Comparison of ENCODE assay signal across 8 cellular contexts in the genomic region with DNA sequence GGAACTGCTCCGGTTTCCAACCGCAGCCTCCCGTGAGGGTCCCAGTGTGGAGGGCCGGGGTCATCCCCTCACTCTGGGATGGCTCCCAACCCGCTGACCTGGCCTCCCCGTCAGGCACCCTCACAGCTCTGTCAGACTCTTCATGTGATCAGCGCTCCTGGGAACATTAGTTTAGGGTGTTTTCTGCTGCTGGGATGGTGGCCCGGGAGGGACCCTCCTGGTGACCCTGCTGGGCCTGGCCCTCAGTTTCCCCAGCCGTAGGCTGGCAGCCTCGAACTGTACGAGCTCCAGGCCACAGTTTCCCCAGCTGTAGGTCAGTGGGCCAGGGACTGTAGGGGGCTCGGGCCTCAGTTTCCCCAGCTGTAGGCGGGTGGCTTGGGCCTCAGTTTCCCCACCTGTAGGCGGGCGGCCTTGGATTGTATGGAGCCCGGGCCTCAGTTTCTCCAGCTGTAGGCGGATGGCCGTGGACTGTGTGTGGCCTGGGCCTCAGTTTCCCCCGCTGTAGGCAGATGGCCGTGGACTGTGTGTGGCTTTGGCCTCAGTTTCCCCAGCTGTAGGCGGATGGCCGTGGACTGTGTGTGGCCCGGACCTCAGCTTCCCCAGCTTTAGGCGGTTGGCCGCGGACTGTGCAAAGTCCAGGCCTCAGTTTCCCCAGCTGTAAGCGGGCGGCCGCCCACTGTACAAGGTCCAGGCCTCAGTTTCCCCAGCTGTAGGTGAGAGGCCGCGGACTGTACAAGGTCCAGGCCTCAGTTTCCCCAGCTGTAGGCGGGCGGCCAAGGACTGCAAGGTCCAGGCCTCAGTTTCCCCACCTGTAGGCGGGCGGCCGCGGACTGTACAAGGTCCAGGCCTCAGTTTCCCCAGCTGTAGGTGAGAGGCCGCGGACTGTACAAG. TPM values are rescaled to one million over a fixed set of nuclear protein-coding genes. Genes with fewer than 3 reads are reported as not detected.
DNase-seq lines count a peak whose midpoint lies in the region; ATAC-seq, FAIRE-seq and TF ChIP-seq lines count a peak whose summit lies in the region.

No MANE protein-coding gene starts in this region.

- peak overlapping the region in 1 of 2 donors; percentile 67 for H3K9ac ChIP-seq in liver (ENCODE audit: low read depth in 1 of 2, low read length in 2 of 2)

- H3K4me3 ChIP-seq in adrenal gland (peak overlapping the region in 2 of 4 donors; percentile 68 to 86), liver (ENCODE audit: low read depth in 1 of 3, low read length in 3 of 3) (peak overlapping the region; percentile 57 to 80 (median 58)), suprapubic skin (peak overlapping the region; percentile 69)

- WGBS in adrenal gland, 4 donors = 74 to 93% (median 80%) methylated on average over 10 to 39 of the region's 39 CpGs
- WGBS in liver = 84% methylated on average over 39 of the region's 39 CpGs
- 78% methylated on average over 20 of the region's 39 CpGs for WGBS in suprapubic skin

- H3K36me3 Mint-ChIP-seq in activated CD4-positive, alpha-beta T cell treated with anti-CD3 and anti-CD28 coated beads, Interleukin-2, amount 10 ng/mL, durations not matched to agents 7 days and 5 days (ENCODE audit: low read depth) = peaks cover 21% of the 10 kb centered on the region

- POLR2A ChIA-PET in activated CD4-positive, alpha-beta T cell treated with anti-CD3 and anti-CD28 coated beads, Interleukin-2, amount 10 ng/mL, durations not matched to agents 7 days and 5 days (lab: Charles Lee) = no interaction called here

- no peaks in the 10 kb centered on the region for H3K27me3 ChIP-seq in adrenal gland
- H3K27me3 ChIP-seq in liver (ENCODE audit: control insufficient read depth in 4 of 4, insufficient read depth in 4 of 4, low read length in 3 of 4) = no peaks in the 10 kb centered on the region
- no peaks in the 10 kb centered on the region for H3K27me3 ChIP-seq in suprapubic skin

- ATAC-seq in HG02970 (IDR thresholded peaks at IDR 0.05; ENCODE audit: low FRiP score, unreplicated experiment) = no peak

- FAIRE-seq in frontal cortex (lab: Jason Lieb, UNC) = no peak

- no peak for TF ChIP-seq EP300 in suprapubic skin (IDR thresholded peaks at IDR 0.05)

- no peaks in the 10 kb centered on the region for H3K9me3 Mint-ChIP-seq in activated CD4-positive, alpha-beta T cell treated with anti-CD3 and anti-CD28 coated beads, Interleukin-2, amount 10 ng/mL, durations not matched to agents 7 days and 5 days

- no peaks in the 10 kb centered on the region for H3K27me3 Mint-ChIP-seq in activated CD4-positive, alpha-beta T cell treated with anti-CD3 and anti-CD28 coated beads, Interleukin-2, amount 10 ng/mL, durations not matched to agents 7 days and 5 days

- no peak overlapping the region for H3K27ac Mint-ChIP-seq in activated CD4-positive, alpha-beta T cell treated with anti-CD3 and anti-CD28 coated beads, Interleukin-2, amount 10 ng/mL, durations not matched to agents 7 days and 5 days

- H3K36me3 ChIP-seq in adrenal gland (replicated peaks in 1 of 2) = peaks cover 0 to 8% of the 10 kb centered on the region in 2 donors
- H3K36me3 ChIP-seq in liver (ENCODE audit: control insufficient read depth in 4 of 4, insufficient read depth in 3 of 4, low read depth in 1 of 4, low read length in 3 of 4) = peaks cover 0 to 3% (median 0%) of the 10 kb centered on the region in 4 donors
- H3K36me3 ChIP-seq in suprapubic skin = no peaks in the 10 kb centered on the region

- TF ChIP-seq CTCF in adrenal gland (IDR thresholded peaks at IDR 0.05) = no peak
- no peak for TF ChIP-seq CTCF in liver (IDR thresholded peaks at IDR 0.05; ENCODE audit: low read depth, low read length, missing input control)
- no peak for TF ChIP-seq CTCF in suprapubic skin (IDR thresholded peaks at IDR 0.05)

- intact Hi-C loops in adrenal gland (cut with DNase I) = no loop called here

- H3K4me1 Mint-ChIP-seq in activated CD4-positive, alpha-beta T cell treated with anti-CD3 and anti-CD28 coated beads, Interleukin-2, amount 10 ng/mL, durations not matched to agents 7 days and 5 days = peaks cover 21% of the 10 kb centered on the region

- TF ChIP-seq RAD21 in liver (IDR thresholded peaks at IDR 0.05) = no peak

- H3K9me3 ChIP-seq in adrenal gland (replicated peaks in 1 of 3) (no peaks in the 10 kb centered on the region), liver (ENCODE audit: control insufficient read depth in 4 of 4, low read length in 3 of 4) (no peaks in the 10 kb centered on the region), suprapubic skin (no peaks in the 10 kb centered on the region)

- no peak for DNase-seq in activated CD4-positive, alpha-beta T cell treated with anti-CD3 and anti-CD28 coated beads, Interleukin-2, amount 10 ng/mL, durations not matched to agents 7 days and 5 days
- no peak for DNase-seq in activated CD4-positive, alpha-beta T cell treated with anti-CD3 and anti-CD28 coated beads for 1 hour
- peak in 4 of 7 donors; percentile 27 to 67 (median 44) for DNase-seq in adrenal gland
- DNase-seq in suprapubic skin (ENCODE audit: low spot score in 2 of 2) = no peak
- no peak for DNase-seq in frontal cortex (ENCODE audit: low spot score in 2 of 2)
- no peak for DNase-seq in stimulated activated CD8-positive, alpha-beta memory T cell treated with anti-CD3 and anti-CD28 coated beads, Interleukin-4, amount 100 ng/mL, for 48 hours

- H3K27ac ChIP-seq in adrenal gland (peak overlapping the region in 3 of 5 donors; percentile 68 to 87 (median 81)), liver (ENCODE audit: low read depth in 1 of 2, low read length in 2 of 2) (peak overlapping the region in 1 of 2 donors; percentile 91), suprapubic skin (peak overlapping the region; percentile 66)

- CTCF ChIA-PET in activated CD4-positive, alpha-beta T cell treated with anti-CD3 and anti-CD28 coated beads, Interleukin-2, amount 10 ng/mL, durations not matched to agents 7 days and 5 days (lab: Charles Lee) = interaction anchor here (0.9 to 1.1 kb wide), 2 partner anchors 9 to 470 kb away, joined by 3 to 5 read pairs; no protein-coding TSS in a partner anchor

- TF ChIP-seq POLR2A in adrenal gland (IDR thresholded peaks at IDR 0.05) (no peak), suprapubic skin (IDR thresholded peaks at IDR 0.05) (no peak)

- peak overlapping the region; percentile 95 for H3K4me3 Mint-ChIP-seq in activated CD4-positive, alpha-beta T cell treated with anti-CD3 and anti-CD28 coated beads, Interleukin-2, amount 10 ng/mL, durations not matched to agents 7 days and 5 days

- peaks cover 27 to 31% of the 10 kb centered on the region in 2 donors for H3K4me1 ChIP-seq in adrenal gland (replicated peaks in 1 of 2)
- H3K4me1 ChIP-seq in liver (ENCODE audit: control insufficient read depth in 4 of 4, insufficient read depth in 4 of 4, low read length in 3 of 4) = peaks cover 3 to 30% (median 23%) of the 10 kb centered on the region in 4 donors
- H3K4me1 ChIP-seq in suprapubic skin = peaks cover 57% of the 10 kb centered on the region

TF ChIP-seq in liver, 16 proteins besides CTCF, POLR2A, EP300 and RAD21 (continues in another document):
- no peak for TF ChIP-seq FOXA1 (IDR thresholded peaks at IDR 0.05)
- TF ChIP-seq, protein P1, sequence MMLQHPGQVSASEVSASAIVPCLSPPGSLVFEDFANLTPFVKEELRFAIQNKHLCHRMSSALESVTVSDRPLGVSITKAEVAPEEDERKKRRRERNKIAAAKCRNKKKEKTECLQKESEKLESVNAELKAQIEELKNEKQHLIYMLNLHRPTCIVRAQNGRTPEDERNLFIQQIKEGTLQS (IDR thresholded peaks at IDR 0.05) = no peak
- TF ChIP-seq TAF1 (conservative IDR thresholded peaks at IDR 0.05) = no peak
- TF ChIP-seq, protein P2, sequence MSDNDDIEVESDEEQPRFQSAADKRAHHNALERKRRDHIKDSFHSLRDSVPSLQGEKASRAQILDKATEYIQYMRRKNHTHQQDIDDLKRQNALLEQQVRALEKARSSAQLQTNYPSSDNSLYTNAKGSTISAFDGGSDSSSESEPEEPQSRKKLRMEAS (IDR thresholded peaks at IDR 0.05) = no peak
- no peak for TF ChIP-seq YY1 (IDR thresholded peaks at IDR 0.05)
- no peak for TF ChIP-seq HNF4A (conservative IDR thresholded peaks at IDR 0.05)

RNA-seq across cellular contexts. Expression of a gene that starts 1.3 kb away (rescaled TPM):
- 100 to 1,000 TPM; 487 to 536 TPM for total RNA-seq in activated CD4-positive, alpha-beta T cell treated with anti-CD3 and anti-CD28 coated beads, Interleukin-2, amount 10 ng/mL, durations not matched to agents 7 days and 5 days
- total RNA-seq in adrenal gland (100 to 1,000 TPM; 135 to 236 (median 194) TPM), liver (100 to 1,000 TPM in 1 of 2 donors, 10 to 100 TPM in 1; 98.1 to 147 TPM), suprapubic skin (100 to 1,000 TPM; 152 to 227 (median 174) TPM), frontal cortex (28.1 TPM)
- polyA plus RNA-seq in adrenal gland (100 to 1,000 TPM; 108 to 146 (median 128) TPM), liver (10 to 100 TPM; 72.9 to 76.5 TPM)

RNA-seq across cellular contexts. Expression of a gene that starts 25.8 kb away (rescaled TPM):
- total RNA-seq in activated CD4-positive, alpha-beta T cell treated with anti-CD3 and anti-CD28 coated beads, Interleukin-2, amount 10 ng/mL, durations not matched to agents 7 days and 5 days = not detected
- total RNA-seq in adrenal gland (under 1 TPM in 2 of 8 donors, not detected in 6; 0.14 to 0.32 TPM), liver (1 to 10 TPM in 1 of 2 donors, not detected in 1; 3.1 TPM), suprapubic skin (not detected), frontal cortex (119 TPM)
- polyA plus RNA-seq in adrenal gland (under 1 TPM in 2 of 3 donors, not detected in 1; 0.08 to 0.10 TPM), liver (not detected)

RNA-seq across cellular contexts. Expression of a gene that starts 31.7 kb away (rescaled TPM):
- total RNA-seq in activated CD4-positive, alpha-beta T cell treated with anti-CD3 and anti-CD28 coated beads, Interleukin-2, amount 10 ng/mL, durations not matched to agents 7 days and 5 days = not detected
- under 1 TPM in 4 of 8 donors, not detected in 4; 0.23 to 0.87 (median 0.40) TPM for total RNA-seq in adrenal gland
- 1 to 10 TPM in 1 of 3 donors, under 1 TPM in 1, not detected in 1; 0.30 to 1.1 TPM for polyA plus RNA-seq in adrenal gland
- total RNA-seq in liver = 10 to 100 TPM in 1 of 2 donors, under 1 TPM in 1; 0.08 to 20.2 TPM
- polyA plus RNA-seq in liver = 1 to 10 TPM in 1 of 2 donors, under 1 TPM in 1; 0.24 to 1.8 TPM
- under 1 TPM in 1 of 4 donors, not detected in 3; 0.79 TPM for total RNA-seq in suprapubic skin
- 0.41 TPM for total RNA-seq in frontal cortex

RNA-seq across cellular contexts. Expression of a gene that starts 44.9 kb away (rescaled TPM):
- total RNA-seq in activated CD4-positive, alpha-beta T cell treated with anti-CD3 and anti-CD28 coated beads, Interleukin-2, amount 10 ng/mL, durations not matched to agents 7 days and 5 days = not detected
- total RNA-seq in adrenal gland = under 1 TPM in 1 of 8 donors, not detected in 7; 0.32 TPM
- polyA plus RNA-seq in adrenal gland = under 1 TPM in 2 of 3 donors, not detected in 1; 0.20 to 0.40 TPM
- total RNA-seq in liver = 100 to 1,000 TPM in 1 of 2 donors, under 1 TPM in 1; 0.17 to 225 TPM
- 1 to 10 TPM in 1 of 2 donors, under 1 TPM in 1; 0.67 to 2.7 TPM for polyA plus RNA-seq in liver
- not detected for total RNA-seq in suprapubic skin
- 1.2 TPM for total RNA-seq in frontal cortex

RNA-seq across cellular contexts. Expression of a gene that starts 45.0 kb away (rescaled TPM):
- not detected for total RNA-seq in activated CD4-positive, alpha-beta T cell treated with anti-CD3 and anti-CD28 coated beads, Interleukin-2, amount 10 ng/mL, durations not matched to agents 7 days and 5 days
- under 1 TPM in 3 of 8 donors, not detected in 5; 0.11 to 0.43 (median 0.18) TPM for total RNA-seq in adrenal gland
- under 1 TPM in 2 of 3 donors, not detected in 1; 0.08 to 0.10 TPM for polyA plus RNA-seq in adrenal gland
- total RNA-seq in liver = under 1 TPM in 1 of 2 donors, not detected in 1; 0.08 TPM
- polyA plus RNA-seq in liver = under 1 TPM in 1 of 2 donors, not detected in 1; 0.05 TPM
- total RNA-seq in suprapubic skin = 1 to 10 TPM in 2 of 4 donors, under 1 TPM in 1, not detected in 1; 0.60 to 6.5 (median 2.0) TPM
- 0.41 TPM for total RNA-seq in frontal cortex

Comparison
In these comparisons a context has a peak if more than half of its experiments do, and no peak if none do; other contexts are left out.
1. DNase-seq: peak in adrenal gland (4 of 7); none in activated CD4-positive, alpha-beta T cell treated with anti-CD3 and anti-CD28 coated beads, Interleukin-2, amount 10 ng/mL, durations not matched to agents 7 days and 5 days (single experiment), activated CD4-positive, alpha-beta T cell treated with anti-CD3 and anti-CD28 coated beads for 1 hour (single experiment), suprapubic skin (0 of 2), frontal cortex (0 of 2) and stimulated activated CD8-positive, alpha-beta memory T cell treated with anti-CD3 and anti-CD28 coated beads, Interleukin-4, amount 100 ng/mL, for 48 hours (single experiment).
2. RNA of a gene that starts 25.8 kb away (total RNA-seq): 119 TPM in frontal cortex (single experiment); 3.1 TPM in liver, 0.14 to 0.32 TPM in adrenal gland, not detected in activated CD4-positive, alpha-beta T cell treated with anti-CD3 and anti-CD28 coated beads, Interleukin-2, amount 10 ng/mL, durations not matched to agents 7 days and 5 days and not detected in suprapubic skin; every median in the first group is over 10 times any median in the second.